In genomic region chr6:29678114-29678513, GRCh38 we compare ENCODE assay signal across 1 cellular context.
TF ChIP-seq lines count a peak whose summit lies in the region.

No MANE protein-coding gene starts in this region.

TF ChIP-seq in K562, 482 proteins besides CTCF, POLR2A, EP300 and RAD21:
- TF ChIP-seq CREM (IDR thresholded peaks at IDR 0.05; ENCODE audit: low read depth) (no peak), ZNF551 (CRISPR knock-in tag; IDR thresholded peaks at IDR 0.05) (no peak), PHTF2 (CRISPR knock-in tag; IDR thresholded peaks at IDR 0.05) (no peak), ZNF165 (CRISPR knock-in tag; IDR thresholded peaks at IDR 0.05; ENCODE audit: borderline replicate concordance) (no peak), ZEB2 (IDR thresholded peaks at IDR 0.05) (no peak), ATF2 (CRISPR knock-in tag; IDR thresholded peaks at IDR 0.05) (no peak), CEBPB (tag; IDR thresholded peaks at IDR 0.05) (no peak), ZNF778 (CRISPR knock-in tag; IDR thresholded peaks at IDR 0.05) (no peak), RBM15 (IDR thresholded peaks at IDR 0.05; ENCODE audit: insufficient read depth, low read length) (no peak), SAP30 (IDR thresholded peaks at IDR 0.05; ENCODE audit: borderline replicate concordance, insufficient read depth, low read depth, low read length, poor library complexity, severe bottlenecking) (no peak)
- TF ChIP-seq, protein P1, sequence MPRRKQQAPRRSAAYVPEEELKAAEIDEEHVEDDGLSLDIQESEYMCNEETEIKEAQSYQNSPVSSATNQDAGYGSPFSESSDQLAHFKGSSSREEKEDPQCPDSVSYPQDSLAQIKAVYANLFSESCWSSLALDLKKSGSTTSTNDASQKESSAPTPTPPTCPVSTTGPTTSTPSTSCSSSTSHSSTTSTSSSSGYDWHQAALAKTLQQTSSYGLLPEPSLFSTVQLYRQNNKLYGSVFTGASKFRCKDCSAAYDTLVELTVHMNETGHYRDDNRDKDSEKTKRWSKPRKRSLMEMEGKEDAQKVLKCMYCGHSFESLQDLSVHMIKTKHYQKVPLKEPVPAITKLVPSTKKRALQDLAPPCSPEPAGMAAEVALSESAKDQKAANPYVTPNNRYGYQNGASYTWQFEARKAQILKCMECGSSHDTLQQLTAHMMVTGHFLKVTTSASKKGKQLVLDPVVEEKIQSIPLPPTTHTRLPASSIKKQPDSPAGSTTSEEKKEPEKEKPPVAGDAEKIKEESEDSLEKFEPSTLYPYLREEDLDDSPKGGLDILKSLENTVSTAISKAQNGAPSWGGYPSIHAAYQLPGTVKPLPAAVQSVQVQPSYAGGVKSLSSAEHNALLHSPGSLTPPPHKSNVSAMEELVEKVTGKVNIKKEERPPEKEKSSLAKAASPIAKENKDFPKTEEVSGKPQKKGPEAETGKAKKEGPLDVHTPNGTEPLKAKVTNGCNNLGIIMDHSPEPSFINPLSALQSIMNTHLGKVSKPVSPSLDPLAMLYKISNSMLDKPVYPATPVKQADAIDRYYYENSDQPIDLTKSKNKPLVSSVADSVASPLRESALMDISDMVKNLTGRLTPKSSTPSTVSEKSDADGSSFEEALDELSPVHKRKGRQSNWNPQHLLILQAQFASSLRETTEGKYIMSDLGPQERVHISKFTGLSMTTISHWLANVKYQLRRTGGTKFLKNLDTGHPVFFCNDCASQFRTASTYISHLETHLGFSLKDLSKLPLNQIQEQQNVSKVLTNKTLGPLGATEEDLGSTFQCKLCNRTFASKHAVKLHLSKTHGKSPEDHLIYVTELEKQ (CRISPR knock-in tag; IDR thresholded peaks at IDR 0.05) = no peak
- TF ChIP-seq, protein P2, sequence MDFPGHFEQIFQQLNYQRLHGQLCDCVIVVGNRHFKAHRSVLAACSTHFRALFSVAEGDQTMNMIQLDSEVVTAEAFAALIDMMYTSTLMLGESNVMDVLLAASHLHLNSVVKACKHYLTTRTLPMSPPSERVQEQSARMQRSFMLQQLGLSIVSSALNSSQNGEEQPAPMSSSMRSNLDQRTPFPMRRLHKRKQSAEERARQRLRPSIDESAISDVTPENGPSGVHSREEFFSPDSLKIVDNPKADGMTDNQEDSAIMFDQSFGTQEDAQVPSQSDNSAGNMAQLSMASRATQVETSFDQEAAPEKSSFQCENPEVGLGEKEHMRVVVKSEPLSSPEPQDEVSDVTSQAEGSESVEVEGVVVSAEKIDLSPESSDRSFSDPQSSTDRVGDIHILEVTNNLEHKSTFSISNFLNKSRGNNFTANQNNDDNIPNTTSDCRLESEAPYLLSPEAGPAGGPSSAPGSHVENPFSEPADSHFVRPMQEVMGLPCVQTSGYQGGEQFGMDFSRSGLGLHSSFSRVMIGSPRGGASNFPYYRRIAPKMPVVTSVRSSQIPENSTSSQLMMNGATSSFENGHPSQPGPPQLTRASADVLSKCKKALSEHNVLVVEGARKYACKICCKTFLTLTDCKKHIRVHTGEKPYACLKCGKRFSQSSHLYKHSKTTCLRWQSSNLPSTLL (IDR thresholded peaks at IDR 0.05) = no peak
